13 cellular contexts compared by ENCODE assay signal in genomic region chr17:46026045-46026814, GRCh38. TPM values are rescaled to one million over a fixed set of nuclear protein-coding genes. Genes with fewer than 3 reads are reported as not detected.
DNase-seq lines count a peak whose midpoint lies in the region; ATAC-seq lines count a peak whose summit lies in the region.
"Had no signal": no experiment of that assay in that cellular context is flagged by ENCODE, and none has a peak within 500 bp of the region (broad histone marks: within the 10 kb centered on the region; RNA-seq: fewer than 3 reads in every experiment).

No MANE protein-coding gene starts in this region.

- peaks cover 42% of the 10 kb centered on the region for H3K36me3 Mint-ChIP-seq in activated T-helper 17 cell treated with anti-CD3 and anti-CD28 coated beads, Interleukin-2, amount 50 U/mL, for 72 hours (ENCODE audit: low read depth)

- H3K27me3 Mint-ChIP-seq in activated T-helper 17 cell treated with anti-CD3 and anti-CD28 coated beads, Interleukin-2, amount 50 U/mL, for 72 hours = no peaks in the 10 kb centered on the region
- H3K27me3 Mint-ChIP-seq: activated naive CD8-positive, alpha-beta T cell treated with anti-CD3 and anti-CD28 coated beads, Interleukin-2, amount 10 ng/mL, durations not matched to agents 7 days and 5 days had no signal

- H3K27ac ChIP-seq in skeletal muscle tissue (ENCODE audit: low read depth, low read length) = peak overlapping the region; percentile 52

- no peak overlapping the region for H3K9ac ChIP-seq in skeletal muscle tissue (ENCODE audit: low read depth in 1 of 3, low read length in 3 of 3)

- intact Hi-C loops in left colon (cut with DNase I, micrococcal nuclease) = no loop called here

- H3K4me3 Mint-ChIP-seq in activated T-helper 17 cell treated with anti-CD3 and anti-CD28 coated beads, Interleukin-2, amount 50 U/mL, for 72 hours = no peak overlapping the region
- H3K4me3 Mint-ChIP-seq: activated naive CD8-positive, alpha-beta T cell treated with anti-CD3 and anti-CD28 coated beads, Interleukin-2, amount 10 ng/mL, durations not matched to agents 7 days and 5 days had no signal

- ATAC-seq in activated T-helper 17 cell treated with anti-CD3 and anti-CD28 coated beads, Interleukin-2, amount 50 U/mL, for 72 hours (replicated peaks) = no peak
- ATAC-seq in left colon (peak; percentile 20), HG03025 (IDR thresholded peaks at IDR 0.05; ENCODE audit: low FRiP score, unreplicated experiment) (no peak)

- H3K27ac Mint-ChIP-seq in activated T-helper 17 cell treated with anti-CD3 and anti-CD28 coated beads, Interleukin-2, amount 50 U/mL, for 72 hours = peak overlapping the region; percentile 62

- H3K4me1 Mint-ChIP-seq in activated T-helper 17 cell treated with anti-CD3 and anti-CD28 coated beads, Interleukin-2, amount 50 U/mL, for 72 hours = peaks cover 11% of the 10 kb centered on the region

- H3K9me3 Mint-ChIP-seq in activated T-helper 17 cell treated with anti-CD3 and anti-CD28 coated beads, Interleukin-2, amount 50 U/mL, for 72 hours = no peaks in the 10 kb centered on the region
- H3K9me3 Mint-ChIP-seq: activated naive CD8-positive, alpha-beta T cell treated with anti-CD3 and anti-CD28 coated beads, Interleukin-2, amount 10 ng/mL, durations not matched to agents 7 days and 5 days had no signal

- peaks cover 13 to 18% (median 18%) of the 10 kb centered on the region in 3 donors for H3K4me1 ChIP-seq in skeletal muscle tissue (ENCODE audit: control insufficient read depth in 3 of 3, insufficient read depth in 3 of 3, low read length in 3 of 3)

- no peak overlapping the region for H3K4me3 ChIP-seq in skeletal muscle tissue (ENCODE audit: low read length in 3 of 3)

- H3K9me3 ChIP-seq in skeletal muscle tissue (ENCODE audit: control insufficient read depth in 3 of 3, low read length in 3 of 3) = no peaks in the 10 kb centered on the region

- H3K36me3 ChIP-seq in skeletal muscle tissue (ENCODE audit: control insufficient read depth in 3 of 3, insufficient read depth in 3 of 3, low read length in 3 of 3) = peaks cover 19 to 33% (median 32%) of the 10 kb centered on the region in 3 donors

- H3K27me3 ChIP-seq in skeletal muscle tissue (ENCODE audit: control insufficient read depth in 3 of 3, insufficient read depth in 3 of 3, low read length in 3 of 3) = no peaks in the 10 kb centered on the region

- DNase-seq in NCI-H82 (lab: John Stamatoyannopoulos, UW) (peak; percentile 35), NCI-H82 treated with DMSO at 0.1 percent for 48 hours (lab: John Stamatoyannopoulos, UW; ENCODE audit: unreplicated experiment) (no peak), left colon (no peak), NCI-H2029 (lab: John Stamatoyannopoulos, UW) (no peak), NCI-H774 (lab: John Stamatoyannopoulos, UW) (no peak)
- DNase-seq: activated naive CD8-positive, alpha-beta T cell treated with anti-CD3 and anti-CD28 coated beads, Interleukin-2, amount 10 ng/mL, durations not matched to agents 7 days and 5 days; erythroblast; GF-D8 had no signal

RNA-seq across cellular contexts. Expression of gene STH, which starts 27.2 kb away (rescaled TPM):
- total RNA-seq in activated T-helper 17 cell treated with anti-CD3 and anti-CD28 coated beads, Interleukin-2, amount 50 U/mL, for 72 hours = not detected
- total RNA-seq in left colon (not detected), skeletal muscle tissue (not detected)
- total RNA-seq: A172; activated naive CD8-positive, alpha-beta T cell treated with anti-CD3 and anti-CD28 coated beads, Interleukin-2, amount 10 ng/mL, durations not matched to agents 7 days and 5 days; kidney epithelial cell had no signal
